In genomic region chr12:52942914-52943207, GRCh38 we compare ENCODE assay signal across 22 cellular contexts. TPM values are rescaled to one million over a fixed set of nuclear protein-coding genes. Genes with fewer than 3 reads are reported as not detected.
DNase-seq lines count a peak whose midpoint lies in the region; ATAC-seq and TF ChIP-seq lines count a peak whose summit lies in the region.
"Had no signal": no experiment of that assay in that cellular context is flagged by ENCODE, and none has a peak within 500 bp of the region (broad histone marks: within the 10 kb centered on the region; RNA-seq: fewer than 3 reads in every experiment).

No MANE protein-coding gene starts in this region.

- peak overlapping the region in 3 of 4 donors; percentile 17 to 73 (median 60) for H3K27ac ChIP-seq in Peyer's patch
- H3K27ac ChIP-seq in neuronal stem cell (replicated peaks; ENCODE audit: low read length) = no peak overlapping the region
- H3K27ac ChIP-seq: C4-2B, left ventricle myocardium inferior, vagina, WERI-Rb-1 had no signal

- no peaks in the 10 kb centered on the region for H3K79me1 ChIP-seq in neuronal stem cell (ENCODE audit: low read depth, low read length)

- no peaks in the 10 kb centered on the region for H3K36me3 ChIP-seq in Peyer's patch
- H3K36me3 ChIP-seq in neuronal stem cell (replicated peaks in 1 of 2; ENCODE audit: control insufficient read depth in 2 of 2, insufficient read depth in 2 of 2, low read length in 2 of 2) = no peaks in the 10 kb centered on the region
- H3K36me3 ChIP-seq: left ventricle myocardium inferior, vagina, WERI-Rb-1 had no signal

- no peak overlapping the region for H4K8ac ChIP-seq in neuronal stem cell (ENCODE audit: low read depth, low read length)

- H2AK5ac ChIP-seq in neuronal stem cell (ENCODE audit: low read depth, low read length) = no peak overlapping the region

- no peak overlapping the region for H4K91ac ChIP-seq in neuronal stem cell (ENCODE audit: low read depth, low read length, poor library complexity)

- H3K4me1 ChIP-seq in Peyer's patch (peaks cover 0 to 26% (median 0%) of the 10 kb centered on the region in 4 donors), neuronal stem cell (ENCODE audit: control insufficient read depth in 2 of 2, insufficient read depth in 1 of 2, low read depth in 1 of 2, low read length in 2 of 2) (peaks cover 2 to 34% of the 10 kb centered on the region in 2 donors)
- H3K4me1 ChIP-seq: vagina had no signal

- H3K9me3 ChIP-seq in Peyer's patch (no peaks in the 10 kb centered on the region), neuronal stem cell (replicated peaks in 1 of 2; ENCODE audit: control insufficient read depth in 2 of 2, insufficient read depth in 1 of 2, low read depth in 1 of 2, low read length in 2 of 2) (peaks cover 0 to 1% of the 10 kb centered on the region in 2 donors)
- H3K9me3 ChIP-seq: mucosa of descending colon, vagina had no signal

- H3K14ac ChIP-seq in neuronal stem cell (ENCODE audit: low read length) = no peak overlapping the region

- ATAC-seq in GM21786 (IDR thresholded peaks at IDR 0.05; ENCODE audit: unreplicated experiment) = no peak
- ATAC-seq: activated T-cell treated with anti-CD3 and anti-CD28 coated beads, Interleukin-2, amount 50 U/mL, for 72 hours; T-helper 17 cell had no signal

- no peak for TF ChIP-seq POLR2A in Peyer's patch (IDR thresholded peaks at IDR 0.05)

- no peak overlapping the region for H3K18ac ChIP-seq in neuronal stem cell (ENCODE audit: low read length)

- H3K4me2 ChIP-seq in neuronal stem cell (ENCODE audit: insufficient read depth, low read length, poor library complexity, severe bottlenecking) = no peak overlapping the region
- H3K4me2 ChIP-seq: smooth muscle cell had no signal

- H3K27me3 ChIP-seq in Peyer's patch (no peaks in the 10 kb centered on the region), neuronal stem cell (ENCODE audit: control insufficient read depth in 3 of 3, insufficient read depth in 3 of 3, low read depth in 1 of 3, low read length in 3 of 3) (peaks cover 0 to 44% (median 0%) of the 10 kb centered on the region in 3 experiments)
- H3K27me3 ChIP-seq: vagina had no signal

- peak; percentile 1 for DNase-seq in NCI-H1436 (lab: John Stamatoyannopoulos, UW)
- DNase-seq in NCI-H1436 treated with DMSO at 0.1 percent for 48 hours (lab: John Stamatoyannopoulos, UW) = no peak
- DNase-seq in NCI-H187 treated with DMSO at 0.1 percent for 48 hours (lab: John Stamatoyannopoulos, UW) = peak; percentile 50
- no peak for DNase-seq in Peyer's patch
- DNase-seq in neuronal stem cell (ENCODE audit: low spot score) = no peak
- no peak for DNase-seq in activated CD8-positive, alpha-beta memory T cell treated with anti-CD3 and anti-CD28 coated beads, Interleukin-2, amount 50 U/mL, for 48 hours
- no peak for DNase-seq in cerebellar nuclear complex (lab: John Stamatoyannopoulos, UW)
- DNase-seq: activated CD4-positive, alpha-beta memory T cell treated with anti-CD3 and anti-CD28 coated beads, Interleukin-2, amount 10 ng/mL, durations not matched to agents 7 days and 5 days; activated T-cell treated with anti-CD3 and anti-CD28 coated beads, Interleukin-2, amount 50 U/mL, for 72 hours; DMS 273 treated with DMSO at 0.1 percent for 48 hours; Karpas-422; left ventricle myocardium inferior; NCI-H1105; NCI-H69; stimulated activated CD4-positive, alpha-beta T cell treated with anti-CD3 and anti-CD28 coated beads, Interleukin-4, amount 100 ng/mL, for 4 hours; T-helper 17 cell; WERI-Rb-1 had no signal

- H2BK15ac ChIP-seq in neuronal stem cell (ENCODE audit: low read length) = peak overlapping the region; percentile 28

- no peak overlapping the region for H3K23ac ChIP-seq in neuronal stem cell (ENCODE audit: low read depth, low read length, poor library complexity)

- no peak overlapping the region for H2BK120ac ChIP-seq in neuronal stem cell (ENCODE audit: low read depth, low read length)

- no CpG with 5 or more reads among the region's 6 CpGs for WGBS in neuronal stem cell (ENCODE audit: extremely low coverage in 2 of 2, insufficient read length in 2 of 2, insufficient replicate concordance in 1 of 2), 2 donors

- no peak overlapping the region for H3K4me3 ChIP-seq in Peyer's patch
- no peak overlapping the region for H3K4me3 ChIP-seq in neuronal stem cell (ENCODE audit: low read length in 2 of 2)
- H3K4me3 ChIP-seq: left ventricle myocardium inferior, mucosa of descending colon, smooth muscle cell, vagina had no signal

- no peak overlapping the region for H2BK12ac ChIP-seq in neuronal stem cell (ENCODE audit: low read length)

- no peak overlapping the region for H2AFZ ChIP-seq in neuronal stem cell (ENCODE audit: low read length)

- no peak overlapping the region for H3K4ac ChIP-seq in neuronal stem cell (ENCODE audit: low read length)

- H2BK5ac ChIP-seq in neuronal stem cell (ENCODE audit: low read length) = no peak overlapping the region

- no peak overlapping the region for H3K9ac ChIP-seq in neuronal stem cell (ENCODE audit: low read depth, low read length, poor library complexity)

- TF ChIP-seq CTCF in Peyer's patch (IDR thresholded peaks at IDR 0.05) = no peak

RNA-seq across cellular contexts. Expression of gene KRT18, which starts 6.1 kb away (rescaled TPM):
- total RNA-seq in Peyer's patch = 100 to 1,000 TPM; 320 to 614 (median 477) TPM
- polyA plus RNA-seq in neuronal stem cell (2013, experiment 1 of 2) = 80.9 TPM
- 82.5 TPM for polyA plus RNA-seq in neuronal stem cell (2013, experiment 2 of 2)

RNA-seq across cellular contexts. Expression of gene KRT8, which starts 38.0 kb away (rescaled TPM):
- total RNA-seq in Peyer's patch = 1,000 to 10,000 TPM; 1,046 to 2,452 (median 2,098) TPM
- 179 TPM for polyA plus RNA-seq in neuronal stem cell (2013, experiment 1 of 2)
- 174 TPM for polyA plus RNA-seq in neuronal stem cell (2013, experiment 2 of 2)

Comparison
In these comparisons a context has a peak if more than half of its experiments do, and no peak if none do; other contexts are left out.
1. DNase-seq: peak in NCI-H1436 (single experiment) and NCI-H187 treated with DMSO at 0.1 percent for 48 hours (single experiment); none in NCI-H1436 treated with DMSO at 0.1 percent for 48 hours (single experiment), Peyer's patch (0 of 3), neuronal stem cell (single experiment), activated CD8-positive, alpha-beta memory T cell treated with anti-CD3 and anti-CD28 coated beads, Interleukin-2, amount 50 U/mL, for 48 hours (single experiment) and cerebellar nuclear complex (0 of 2).